Comparison of ENCODE assay signal across 1 cellular context in genomic region chr2:112150447-112150846, GRCh38.
TF ChIP-seq lines count a peak whose summit lies in the region.

No MANE protein-coding gene starts in this region.

TF ChIP-seq in SK-N-SH, 30 proteins besides CTCF, POLR2A, EP300 and RAD21 (continued from another document):
- TF ChIP-seq EZH2phosphoT487 (IDR thresholded peaks at IDR 0.05; ENCODE audit: borderline replicate concordance, low read depth) (no peak), TCF12 (IDR thresholded peaks at IDR 0.05) (peak; percentile 58), MEF2A (IDR thresholded peaks at IDR 0.05; ENCODE audit: borderline replicate concordance, low read depth) (no peak), SIN3A (IDR thresholded peaks at IDR 0.05; ENCODE audit: borderline replicate concordance, low read depth, low read length) (no peak), FOSL2 (IDR thresholded peaks at IDR 0.05; ENCODE audit: borderline replicate concordance, low read depth) (peak; percentile 52; the same call in 1 of the 2 replicates), USF1 (IDR thresholded peaks at IDR 0.05; ENCODE audit: borderline replicate concordance, low read depth) (peak; percentile 58; the same call in 1 of the 2 replicates), RCOR1 (IDR thresholded peaks at IDR 0.05; ENCODE audit: low read length) (no peak), SMC3 (IDR thresholded peaks at IDR 0.05; ENCODE audit: low read depth, low read length) (no peak), REST (IDR thresholded peaks at IDR 0.05; ENCODE audit: low read depth, low read length) (no peak)
